ENCODE assay signal across 8 cellular contexts in genomic region chr10:45464958-45465567, GRCh38.
A peak's percentile ranks its signal among the peaks of the same experiment; 100 is the strongest.
DNase-seq lines count a peak whose midpoint lies in the region; ATAC-seq and TF ChIP-seq lines count a peak whose summit lies in the region.

No MANE protein-coding gene starts in this region.

- H3K27ac ChIP-seq in RWPE1 (no peak overlapping the region), thoracic aorta (no peak overlapping the region)

- POLR2A ChIA-PET in RWPE1 (lab: Yijun Ruan, JAX; ENCODE audit: low non-redundant PET), result no interaction called here

- DNase-seq in CMK (ENCODE audit: low read depth), result peak; percentile 40
- DNase-seq in RWPE1 (ENCODE audit: low spot score), result peak; percentile 73
- DNase-seq in activated T-helper 9 cell treated with anti-CD3 and anti-CD28 coated beads, Interleukin-2, amount 50 U/mL, for 16 hours (ENCODE audit: low read depth), result peak; percentile 62
- peak; percentile 73 for DNase-seq in fibroblast of villous mesenchyme (ENCODE audit: low read depth)
- DNase-seq in omental fat pad (ENCODE audit: low spot score), result no peak
- DNase-seq in thoracic aorta (ENCODE audit: low spot score), result no peak

- H3K27me3 ChIP-seq in thoracic aorta (replicated peaks; ENCODE audit: insufficient read depth), result no peaks in the 10 kb centered on the region

- ATAC-seq in GM19328 (IDR thresholded peaks at IDR 0.05; ENCODE audit: unreplicated experiment) (peak; percentile 32), HG03520 (IDR thresholded peaks at IDR 0.05; ENCODE audit: unreplicated experiment) (peak; percentile 46), omental fat pad (ENCODE audit: low FRiP score) (peak; percentile 75), thoracic aorta (ENCODE audit: insufficient number of reproducible peaks, low FRiP score, low read depth) (no peak)

- H3K9me3 ChIP-seq in thoracic aorta, result no peaks in the 10 kb centered on the region

- peaks cover 3% of the 10 kb centered on the region for H3K36me3 ChIP-seq in thoracic aorta

- peak; percentile 90 for TF ChIP-seq CTCF in RWPE1 (conservative IDR thresholded peaks at IDR 0.05; ENCODE audit: low read depth)
- peak; percentile 96 for TF ChIP-seq CTCF in fibroblast of villous mesenchyme (IDR thresholded peaks at IDR 0.05; ENCODE audit: insufficient read depth, low read depth, low read length)
- TF ChIP-seq CTCF in omental fat pad (IDR thresholded peaks at IDR 0.05), result peak in 2 of 3 donors; percentile 34 to 64
- TF ChIP-seq CTCF in thoracic aorta (IDR thresholded peaks at IDR 0.05), result peak; percentile 83

- CTCF ChIA-PET in RWPE1 (lab: Yijun Ruan, JAX), result interaction anchor here (0.5 to 1.8 kb wide), 14 partner anchors 11 to 325 kb away, joined by 3 to 11 read pairs (median 3); partner anchors contain the start of gene ZFAND4

- H3K4me1 ChIP-seq in thoracic aorta (ENCODE audit: control insufficient read depth in 1 of 2, low read depth in 2 of 2), result peaks cover 0 to 4% of the 10 kb centered on the region in 2 donors

- H3K4me3 ChIP-seq in fibroblast of villous mesenchyme (ENCODE audit: low read depth, low read length) (no peak overlapping the region), thoracic aorta (no peak overlapping the region)

Comparison
In these comparisons a context has a peak if more than half of its experiments do, and no peak if none do; other contexts are left out.
1. DNase-seq: peak in CMK (single experiment), RWPE1 (single experiment), activated T-helper 9 cell treated with anti-CD3 and anti-CD28 coated beads, Interleukin-2, amount 50 U/mL, for 16 hours (single experiment) and fibroblast of villous mesenchyme (single experiment); none in omental fat pad (single experiment) and thoracic aorta (single experiment).
2. Peak in every context shown above with its lines, with median percentiles within 50 percentile points of each other: CTCF ChIP-seq.